In genomic region chr9:976258-976804, GRCh38 we compare ENCODE assay signal across 11 cellular contexts. TPM values are rescaled to one million over a fixed set of nuclear protein-coding genes. Genes with fewer than 3 reads are reported as not detected.
DNase-seq lines count a peak whose midpoint lies in the region; ATAC-seq and TF ChIP-seq lines count a peak whose summit lies in the region.
"Had no signal": no experiment of that assay in that cellular context is flagged by ENCODE, and none has a peak within 500 bp of the region (broad histone marks: within the 10 kb centered on the region; RNA-seq: fewer than 3 reads in every experiment).

Gene DMRT3, plus strand, starts transcription at chr9:976655. Its CDS starts 347 bp downstream, at chr9:977002.

- peak within 1 kb of the TSS; percentile 61 for H3K27ac Mint-ChIP-seq in activated CD8-positive, alpha-beta T cell treated with anti-CD3 and anti-CD28 coated beads, Interleukin-2, amount 10 ng/mL, durations not matched to agents 7 days and 5 days
- no peak within 1 kb of the TSS for H3K27ac Mint-ChIP-seq in activated CD8-positive, alpha-beta T cell treated with anti-CD3 and anti-CD28 coated beads for 36 hours
- no peak within 1 kb of the TSS for H3K27ac Mint-ChIP-seq in stimulated activated naive CD8-positive, alpha-beta T cell treated with anti-CD3 and anti-CD28 coated beads, Interleukin-15, amount 100 ng/mL, for 72 hours
- H3K27ac Mint-ChIP-seq in Calu3 (ENCODE audit: unreplicated experiment) = no peak within 1 kb of the TSS

- peaks cover 75% of the 10 kb centered on the region for H3K27me3 Mint-ChIP-seq in activated CD8-positive, alpha-beta T cell treated with anti-CD3 and anti-CD28 coated beads, Interleukin-2, amount 10 ng/mL, durations not matched to agents 7 days and 5 days (ENCODE audit: low read depth)
- H3K27me3 Mint-ChIP-seq in activated CD8-positive, alpha-beta T cell treated with anti-CD3 and anti-CD28 coated beads for 36 hours = peaks cover 69% of the 10 kb centered on the region
- peaks cover 99% of the 10 kb centered on the region for H3K27me3 Mint-ChIP-seq in stimulated activated naive CD8-positive, alpha-beta T cell treated with anti-CD3 and anti-CD28 coated beads, Interleukin-15, amount 100 ng/mL, for 72 hours
- peaks cover 56% of the 10 kb centered on the region for H3K27me3 Mint-ChIP-seq in Calu3 (ENCODE audit: unreplicated experiment)

- H3K36me3 Mint-ChIP-seq in activated CD8-positive, alpha-beta T cell treated with anti-CD3 and anti-CD28 coated beads, Interleukin-2, amount 10 ng/mL, durations not matched to agents 7 days and 5 days (ENCODE audit: low read depth) = peaks cover 13% of the 10 kb centered on the region
- no peaks in the 10 kb centered on the region for H3K36me3 Mint-ChIP-seq in activated CD8-positive, alpha-beta T cell treated with anti-CD3 and anti-CD28 coated beads for 36 hours (ENCODE audit: low read depth)
- no peaks in the 10 kb centered on the region for H3K36me3 Mint-ChIP-seq in Calu3 (ENCODE audit: insufficient read depth, unreplicated experiment)

- no peaks in the 10 kb centered on the region for H3K9me3 ChIP-seq in iPS-15b (ENCODE audit: control insufficient read depth, insufficient read depth, low read length)
- H3K9me3 ChIP-seq: right atrium auricular region, transverse colon had no signal

- intact Hi-C loops in activated CD8-positive, alpha-beta T cell treated with anti-CD3 and anti-CD28 coated beads for 36 hours (cut with micrococcal nuclease) = loop anchor here (10.0 kb wide), 1 partner anchor 132 kb away; the partner anchor contains the start of gene DMRT1
- intact Hi-C loops in Calu3 (cut with micrococcal nuclease; ENCODE audit: unreplicated experiment) = no loop called here

- POLR2A ChIA-PET in activated CD8-positive, alpha-beta T cell treated with anti-CD3 and anti-CD28 coated beads, Interleukin-2, amount 10 ng/mL, durations not matched to agents 7 days and 5 days (lab: Charles Lee) = no interaction called here
- POLR2A ChIA-PET in activated CD8-positive, alpha-beta T cell treated with anti-CD3 and anti-CD28 coated beads for 36 hours (lab: Charles Lee) = no interaction called here

- CTCF ChIA-PET in activated CD8-positive, alpha-beta T cell treated with anti-CD3 and anti-CD28 coated beads, Interleukin-2, amount 10 ng/mL, durations not matched to agents 7 days and 5 days (lab: Charles Lee) = interaction anchor here (1.3 kb wide), 1 partner anchor 11 kb away, joined by 3 read pairs; no protein-coding TSS in a partner anchor
- CTCF ChIA-PET in activated CD8-positive, alpha-beta T cell treated with anti-CD3 and anti-CD28 coated beads for 36 hours (lab: Charles Lee) = no interaction called here
- CTCF ChIA-PET in Calu3 (lab: Charles Lee) = no interaction called here

- DNase-seq in activated CD8-positive, alpha-beta T cell treated with anti-CD3 and anti-CD28 coated beads, Interleukin-2, amount 10 ng/mL, durations not matched to agents 7 days and 5 days = no peak
- DNase-seq in activated CD8-positive, alpha-beta T cell treated with anti-CD3 and anti-CD28 coated beads for 36 hours = no peak
- DNase-seq in NOMO-1 treated with DMSO at 0.1 percent for 48 hours (lab: John Stamatoyannopoulos, UW; ENCODE audit: unreplicated experiment) = peak; percentile 67
- peak in 1 of 2 donors; percentile 7 for DNase-seq in stimulated activated naive CD8-positive, alpha-beta T cell treated with anti-CD3 and anti-CD28 coated beads, Interleukin-15, amount 100 ng/mL, for 72 hours
- no peak for DNase-seq in effector CD4-positive, alpha-beta T cell
- DNase-seq in Calu3 = no peak
- DNase-seq in superior temporal gyrus (ENCODE audit: extremely low spot score) = no peak
- DNase-seq: PC-9, transverse colon had no signal

- no peaks in the 10 kb centered on the region for H3K36me3 ChIP-seq in iPS-15b (ENCODE audit: control insufficient read depth, insufficient read depth, low read length)
- H3K36me3 ChIP-seq: right atrium auricular region, transverse colon had no signal

- H3K4me3 Mint-ChIP-seq in activated CD8-positive, alpha-beta T cell treated with anti-CD3 and anti-CD28 coated beads, Interleukin-2, amount 10 ng/mL, durations not matched to agents 7 days and 5 days = peak within 1 kb of the TSS; percentile 40
- no peak within 1 kb of the TSS for H3K4me3 Mint-ChIP-seq in activated CD8-positive, alpha-beta T cell treated with anti-CD3 and anti-CD28 coated beads for 36 hours
- peak within 1 kb of the TSS in 1 of 2 donors; percentile 62 for H3K4me3 Mint-ChIP-seq in stimulated activated naive CD8-positive, alpha-beta T cell treated with anti-CD3 and anti-CD28 coated beads, Interleukin-15, amount 100 ng/mL, for 72 hours
- no peak within 1 kb of the TSS for H3K4me3 Mint-ChIP-seq in Calu3 (ENCODE audit: low read depth, unreplicated experiment)

- H3K4me1 Mint-ChIP-seq in activated CD8-positive, alpha-beta T cell treated with anti-CD3 and anti-CD28 coated beads, Interleukin-2, amount 10 ng/mL, durations not matched to agents 7 days and 5 days (ENCODE audit: low read depth) = peaks cover 6% of the 10 kb centered on the region
- peaks cover 5% of the 10 kb centered on the region for H3K4me1 Mint-ChIP-seq in activated CD8-positive, alpha-beta T cell treated with anti-CD3 and anti-CD28 coated beads for 36 hours (ENCODE audit: low read depth)
- peaks cover 37% of the 10 kb centered on the region for H3K4me1 Mint-ChIP-seq in stimulated activated naive CD8-positive, alpha-beta T cell treated with anti-CD3 and anti-CD28 coated beads, Interleukin-15, amount 100 ng/mL, for 72 hours
- no peaks in the 10 kb centered on the region for H3K4me1 Mint-ChIP-seq in Calu3 (ENCODE audit: low read depth, unreplicated experiment)

- BruUV-seq in Calu3 (replicated peaks; lab: Mats Ljungman, UMichigan) = no TSS peak

- no peak for ATAC-seq in activated CD8-positive, alpha-beta T cell treated with anti-CD3 and anti-CD28 coated beads, Interleukin-2, amount 10 ng/mL, durations not matched to agents 7 days and 5 days
- no peak for ATAC-seq in activated CD8-positive, alpha-beta T cell treated with anti-CD3 and anti-CD28 coated beads for 36 hours
- peak; percentile 45 for ATAC-seq in stimulated activated naive CD8-positive, alpha-beta T cell treated with anti-CD3 and anti-CD28 coated beads, Interleukin-15, amount 100 ng/mL, for 72 hours

- H3K9ac ChIP-seq in iPS-15b (ENCODE audit: low read depth, low read length) = no peak within 1 kb of the TSS

- no peak for TF ChIP-seq CTCF in activated CD8-positive, alpha-beta T cell treated with anti-CD3 and anti-CD28 coated beads for 36 hours (IDR thresholded peaks at IDR 0.05)
- TF ChIP-seq CTCF in Calu3 (IDR thresholded peaks at IDR 0.05; ENCODE audit: unreplicated experiment) = no peak

- peak within 1 kb of the TSS; percentile 48 for H3K4me3 ChIP-seq in iPS-15b (ENCODE audit: low read depth, low read length)
- H3K4me3 ChIP-seq: PC-9 had no signal

- no peaks in the 10 kb centered on the region for H3K4me1 ChIP-seq in iPS-15b (ENCODE audit: control insufficient read depth, insufficient read depth, low read length)

- H3K9me3 Mint-ChIP-seq in activated CD8-positive, alpha-beta T cell treated with anti-CD3 and anti-CD28 coated beads, Interleukin-2, amount 10 ng/mL, durations not matched to agents 7 days and 5 days (ENCODE audit: insufficient read depth) = no peaks in the 10 kb centered on the region
- H3K9me3 Mint-ChIP-seq in activated CD8-positive, alpha-beta T cell treated with anti-CD3 and anti-CD28 coated beads for 36 hours = no peaks in the 10 kb centered on the region
- no peaks in the 10 kb centered on the region for H3K9me3 Mint-ChIP-seq in stimulated activated naive CD8-positive, alpha-beta T cell treated with anti-CD3 and anti-CD28 coated beads, Interleukin-15, amount 100 ng/mL, for 72 hours
- H3K9me3 Mint-ChIP-seq in Calu3 (ENCODE audit: low read depth, unreplicated experiment) = peaks cover 2% of the 10 kb centered on the region

- H3K27me3 ChIP-seq in iPS-15b (ENCODE audit: control insufficient read depth, insufficient read depth, low read length) = peaks cover 91% of the 10 kb centered on the region

RNA-seq across cellular contexts. Expression of gene DMRT3, which starts in this region (rescaled TPM):
- not detected for total RNA-seq in activated CD8-positive, alpha-beta T cell treated with anti-CD3 and anti-CD28 coated beads, Interleukin-2, amount 10 ng/mL, durations not matched to agents 7 days and 5 days
- not detected for total RNA-seq in activated CD8-positive, alpha-beta T cell treated with anti-CD3 and anti-CD28 coated beads for 36 hours
- not detected in 2 replicates for total RNA-seq in Calu3 (2022)
- total RNA-seq: PC-9, right atrium auricular region, transverse colon had no signal
